Comparison of ENCODE assay signal across 23 cellular contexts in the genomic region with DNA sequence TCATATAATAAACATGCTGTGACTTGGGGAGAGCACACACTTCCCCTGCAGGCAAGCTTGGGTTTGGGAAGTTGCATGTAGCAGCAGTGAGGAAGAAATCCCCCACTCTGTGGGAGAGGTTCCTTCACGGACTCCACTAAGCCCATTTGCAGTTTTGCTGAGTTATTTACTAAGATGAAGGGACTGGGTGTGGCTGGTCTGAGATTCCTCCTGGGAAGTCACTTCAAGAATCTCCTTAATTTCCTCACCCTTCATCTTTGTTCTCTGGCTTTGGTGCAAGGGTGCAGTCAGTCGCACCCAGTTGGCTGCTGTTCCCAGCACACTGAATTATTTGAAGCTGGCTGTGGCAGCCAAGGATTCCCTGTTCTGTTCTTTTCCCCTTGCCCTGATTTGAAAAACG.
DNase-seq lines count a peak whose midpoint lies in the region; ATAC-seq and TF ChIP-seq lines count a peak whose summit lies in the region.
"Had no signal": no experiment of that assay in that cellular context is flagged by ENCODE, and none has a peak within 500 bp of the region (broad histone marks: within the 10 kb centered on the region; RNA-seq: fewer than 3 reads in every experiment).

No MANE protein-coding gene starts in this region.

- no peak overlapping the region for H3K4me3 Mint-ChIP-seq in type B pancreatic cell
- H3K4me3 Mint-ChIP-seq in activated CD8-positive, alpha-beta T cell treated with anti-CD3 and anti-CD28 coated beads for 36 hours: no peak overlapping the region
- H3K4me3 Mint-ChIP-seq: activated CD8-positive, alpha-beta T cell treated with anti-CD3 and anti-CD28 coated beads, Interleukin-2, amount 10 ng/mL, durations not matched to agents 7 days and 5 days; activated T-helper 17 cell treated with anti-CD3 and anti-CD28 coated beads, Interleukin-2, amount 50 U/mL, for 72 hours; CD4-positive, alpha-beta memory T cell; neural crest cell; T-cell had no signal

- H3K9me3 Mint-ChIP-seq in type B pancreatic cell: no peaks in the 10 kb centered on the region
- no peaks in the 10 kb centered on the region for H3K9me3 Mint-ChIP-seq in activated CD8-positive, alpha-beta T cell treated with anti-CD3 and anti-CD28 coated beads for 36 hours
- H3K9me3 Mint-ChIP-seq: activated T-helper 17 cell treated with anti-CD3 and anti-CD28 coated beads, Interleukin-2, amount 50 U/mL, for 72 hours; CD4-positive, alpha-beta memory T cell; neural crest cell; T-cell had no signal

- no peaks in the 10 kb centered on the region for H3K36me3 Mint-ChIP-seq in type B pancreatic cell
- no peaks in the 10 kb centered on the region for H3K36me3 Mint-ChIP-seq in activated CD8-positive, alpha-beta T cell treated with anti-CD3 and anti-CD28 coated beads for 36 hours (ENCODE audit: low read depth)
- H3K36me3 Mint-ChIP-seq: CD4-positive, alpha-beta memory T cell had no signal

- intact Hi-C loops in mammary epithelial cell (cut with micrococcal nuclease): no loop called here
- intact Hi-C loops in breast epithelium (cut with DNase I; ENCODE audit: low total_unique reads): no loop called here
- intact Hi-C loops in activated CD8-positive, alpha-beta T cell treated with anti-CD3 and anti-CD28 coated beads for 36 hours (cut with micrococcal nuclease): no loop called here

- no TSS peak for BruUV-seq in mammary epithelial cell (replicated peaks; lab: Mats Ljungman, UMichigan)

- dilution Hi-C loops in mammary epithelial cell (cut with HindIII; ENCODE audit: low sequenced_read_pairs): no loop called here

- DNase-seq in mammary epithelial cell (peak; percentile 1), breast epithelium (ENCODE audit: low spot score in 2 of 2) (no peak), fibroblast of gingiva (ENCODE audit: low read depth) (peak; percentile 12), midbrain (lab: John Stamatoyannopoulos, UW) (peak; percentile 37), type B pancreatic cell (ENCODE audit: extremely low spot score, unreplicated experiment) (no peak), HAP-1 (ENCODE audit: low spot score in 2 of 2) (no peak), NCI-H510A treated with DMSO at 0.1 percent for 48 hours (lab: John Stamatoyannopoulos, UW) (no peak)
- no peak for DNase-seq in activated CD8-positive, alpha-beta T cell treated with anti-CD3 and anti-CD28 coated beads for 36 hours
- DNase-seq: activated CD8-positive, alpha-beta T cell treated with anti-CD3 and anti-CD28 coated beads, Interleukin-2, amount 10 ng/mL, durations not matched to agents 7 days and 5 days; CD4-positive, alpha-beta memory T cell; left lung; MM.1S; NCI-H2029; NCI-H774; right lobe of liver; RPMI8226; stimulated activated CD4-positive, alpha-beta T cell treated with anti-CD3 and anti-CD28 coated beads, Interleukin-4, amount 100 ng/mL, for 24 hours; T-cell; tibial artery; WERI-Rb-1 had no signal

- no peaks in the 10 kb centered on the region for H3K27me3 ChIP-seq in mammary epithelial cell (ENCODE audit: insufficient read depth, low read length)
- no peaks in the 10 kb centered on the region for H3K27me3 ChIP-seq in breast epithelium
- H3K27me3 ChIP-seq in HAP-1 (ENCODE audit: low read depth): no peaks in the 10 kb centered on the region
- H3K27me3 ChIP-seq: left lung, right lobe of liver, tibial artery had no signal

- in situ Hi-C loops in mammary epithelial cell (cut with MboI; ENCODE audit: low sequenced_read_pairs in 2 of 2) (no loop called here), HAP-1 (cut with MboI; ENCODE audit: low sequenced_read_pairs) (no loop called here)

- H3K4me1 ChIP-seq in mammary epithelial cell (ENCODE audit: insufficient read depth, low read length) (no peaks in the 10 kb centered on the region), breast epithelium (no peaks in the 10 kb centered on the region), HAP-1 (no peaks in the 10 kb centered on the region)
- H3K4me1 ChIP-seq: left lung, right lobe of liver, tibial artery had no signal

- WGBS in mammary epithelial cell (ENCODE audit: low coverage, missing lambda C conversion rate): 81% methylated on average over 3 of the region's 3 CpGs

- no peak overlapping the region for H3K9ac ChIP-seq in mammary epithelial cell (ENCODE audit: insufficient read depth, low read length)

- H3K4me3 ChIP-seq in mammary epithelial cell (replicated peaks in 1 of 3; ENCODE audit: insufficient read depth in 1 of 3, low read depth in 2 of 3, low read length in 3 of 3): no peak overlapping the region
- H3K4me3 ChIP-seq in breast epithelium: no peak overlapping the region
- H3K4me3 ChIP-seq in HAP-1: no peak overlapping the region
- H3K4me3 ChIP-seq: left lung, right lobe of liver, tibial artery had no signal

- no peak overlapping the region for H3K27ac ChIP-seq in mammary epithelial cell (ENCODE audit: insufficient read depth, low read depth, low read length)
- no peak overlapping the region for H3K27ac ChIP-seq in breast epithelium
- H3K27ac ChIP-seq: epithelial cell of prostate, left lung, right lobe of liver, tibial artery, WERI-Rb-1 had no signal

- TF ChIP-seq POLR2A in breast epithelium (IDR thresholded peaks at IDR 0.05): no peak

- H3K36me3 ChIP-seq in mammary epithelial cell (ENCODE audit: insufficient read depth, low read length) (no peaks in the 10 kb centered on the region), breast epithelium (no peaks in the 10 kb centered on the region), HAP-1 (replicated peaks) (no peaks in the 10 kb centered on the region)
- H3K36me3 ChIP-seq: left lung, right lobe of liver, tibial artery, WERI-Rb-1 had no signal

- H4K20me1 ChIP-seq in mammary epithelial cell (ENCODE audit: insufficient read depth, low read length): no peaks in the 10 kb centered on the region

- POLR2A ChIA-PET in activated CD8-positive, alpha-beta T cell treated with anti-CD3 and anti-CD28 coated beads for 36 hours (lab: Charles Lee): no interaction called here

- peak overlapping the region; percentile 36 for H3K27ac Mint-ChIP-seq in type B pancreatic cell
- H3K27ac Mint-ChIP-seq in activated CD8-positive, alpha-beta T cell treated with anti-CD3 and anti-CD28 coated beads for 36 hours: no peak overlapping the region
- H3K27ac Mint-ChIP-seq: activated CD8-positive, alpha-beta T cell treated with anti-CD3 and anti-CD28 coated beads, Interleukin-2, amount 10 ng/mL, durations not matched to agents 7 days and 5 days; activated T-helper 17 cell treated with anti-CD3 and anti-CD28 coated beads, Interleukin-2, amount 50 U/mL, for 72 hours; CD4-positive, alpha-beta memory T cell; T-cell had no signal

- H3K27me3 Mint-ChIP-seq in type B pancreatic cell: no peaks in the 10 kb centered on the region
- no peaks in the 10 kb centered on the region for H3K27me3 Mint-ChIP-seq in activated CD8-positive, alpha-beta T cell treated with anti-CD3 and anti-CD28 coated beads for 36 hours
- H3K27me3 Mint-ChIP-seq: activated T-helper 17 cell treated with anti-CD3 and anti-CD28 coated beads, Interleukin-2, amount 50 U/mL, for 72 hours; CD4-positive, alpha-beta memory T cell; T-cell had no signal

- no peak for TF ChIP-seq CTCF in mammary epithelial cell (conservative IDR thresholded peaks at IDR 0.05 in 1 of 2, IDR thresholded peaks at IDR 0.05 in 1 of 2; ENCODE audit: extremely low read depth in 1 of 2, insufficient read depth in 1 of 2, low read depth in 1 of 2, low read length in 2 of 2)
- TF ChIP-seq CTCF in breast epithelium (IDR thresholded peaks at IDR 0.05): no peak
- TF ChIP-seq CTCF in type B pancreatic cell (conservative IDR thresholded peaks at IDR 0.05): no peak
- TF ChIP-seq CTCF in activated CD8-positive, alpha-beta T cell treated with anti-CD3 and anti-CD28 coated beads for 36 hours (IDR thresholded peaks at IDR 0.05): no peak

- H3K79me2 ChIP-seq in mammary epithelial cell (ENCODE audit: insufficient read depth, low read length): no peaks in the 10 kb centered on the region

- H3K4me1 Mint-ChIP-seq in type B pancreatic cell (ENCODE audit: unreplicated experiment): peaks cover 15% of the 10 kb centered on the region
- H3K4me1 Mint-ChIP-seq in activated CD8-positive, alpha-beta T cell treated with anti-CD3 and anti-CD28 coated beads for 36 hours (ENCODE audit: low read depth): no peaks in the 10 kb centered on the region
- H3K4me1 Mint-ChIP-seq: activated T-helper 17 cell treated with anti-CD3 and anti-CD28 coated beads, Interleukin-2, amount 50 U/mL, for 72 hours; CD4-positive, alpha-beta memory T cell; T-cell had no signal

- no peak overlapping the region for H3K4me2 ChIP-seq in mammary epithelial cell (ENCODE audit: insufficient read depth, low read depth, low read length)

- no peak for ATAC-seq in activated CD8-positive, alpha-beta T cell treated with anti-CD3 and anti-CD28 coated beads for 36 hours
- ATAC-seq: activated CD8-positive, alpha-beta T cell treated with anti-CD3 and anti-CD28 coated beads, Interleukin-2, amount 10 ng/mL, durations not matched to agents 7 days and 5 days; activated T-helper 17 cell treated with anti-CD3 and anti-CD28 coated beads, Interleukin-2, amount 50 U/mL, for 72 hours; left lung; right lobe of liver; T-cell had no signal

- CTCF ChIA-PET in mammary epithelial cell (lab: Charles Lee; ENCODE audit: low non-redundant PET): no interaction called here
- CTCF ChIA-PET in activated CD8-positive, alpha-beta T cell treated with anti-CD3 and anti-CD28 coated beads for 36 hours (lab: Charles Lee): interaction anchor here (1.0 to 2.1 kb wide), 3 partner anchors 14 to 82 kb away, joined by 3 to 12 read pairs (median 3); no protein-coding TSS in a partner anchor

- H2AFZ ChIP-seq in mammary epithelial cell (ENCODE audit: low read depth, low read length): no peak overlapping the region

- H3K9me3 ChIP-seq in mammary epithelial cell (replicated peaks; ENCODE audit: insufficient read depth, low read length) (no peaks in the 10 kb centered on the region), breast epithelium (no peaks in the 10 kb centered on the region), HAP-1 (no peaks in the 10 kb centered on the region)
- H3K9me3 ChIP-seq: left lung, right lobe of liver, tibial artery had no signal

Comparison
In these comparisons a context has a peak if more than half of its experiments do, and no peak if none do; other contexts are left out.
1. DNase-seq: peak in mammary epithelial cell (single experiment), fibroblast of gingiva (single experiment) and midbrain (single experiment); none in breast epithelium (0 of 2), type B pancreatic cell (single experiment), HAP-1 (0 of 2), NCI-H510A treated with DMSO at 0.1 percent for 48 hours (single experiment) and activated CD8-positive, alpha-beta T cell treated with anti-CD3 and anti-CD28 coated beads for 36 hours (single experiment).